7 cellular contexts compared by ENCODE assay signal in genomic region chr6:126432564-126432963, GRCh38.
"Had no signal": no experiment of that assay in that cellular context is flagged by ENCODE, and none has a peak within 500 bp of the region (broad histone marks: within the 10 kb centered on the region; RNA-seq: fewer than 3 reads in every experiment).

No MANE protein-coding gene starts in this region.

- H3K27ac Mint-ChIP-seq: HFFc6, IgD-negative memory B cell had no signal

- ATAC-seq: HCT116, HepG2 had no signal

- H3K36me3 Mint-ChIP-seq: IgD-negative memory B cell had no signal

- H3K4me1 Mint-ChIP-seq: IgD-negative memory B cell had no signal

- H3K4me3 Mint-ChIP-seq: HFFc6, IgD-negative memory B cell had no signal

- DNase-seq: GM23248, GOT3, H7, HFFc6 had no signal

- H3K9me3 Mint-ChIP-seq: HFFc6 had no signal
